Comparison of ENCODE assay signal across 9 cellular contexts in the genomic region with DNA sequence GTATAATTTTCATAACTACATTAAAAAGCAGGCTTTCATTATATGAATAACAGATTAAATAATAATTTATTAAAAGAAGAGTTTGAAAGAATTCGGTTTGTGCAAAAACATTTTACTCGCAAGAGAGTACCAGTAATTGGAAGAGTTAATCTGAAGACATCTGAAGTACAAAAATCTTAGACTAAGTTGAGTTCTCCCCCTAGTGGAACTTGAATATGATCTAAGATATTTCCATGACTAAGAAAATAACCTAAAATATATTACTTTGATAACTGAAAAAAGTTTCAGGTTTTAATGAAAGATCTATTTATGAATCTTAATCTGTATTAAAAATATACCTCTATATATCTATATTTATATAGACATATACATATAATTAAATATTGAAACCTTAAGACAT.
DNase-seq lines count a peak whose midpoint lies in the region; ATAC-seq and TF ChIP-seq lines count a peak whose summit lies in the region.
"Had no signal": no experiment of that assay in that cellular context is flagged by ENCODE, and none has a peak within 500 bp of the region (broad histone marks: within the 10 kb centered on the region; RNA-seq: fewer than 3 reads in every experiment).

No MANE protein-coding gene starts in this region.

- no peaks in the 10 kb centered on the region for H3K4me1 Mint-ChIP-seq in brain

- H3K27me3 Mint-ChIP-seq in brain = no peaks in the 10 kb centered on the region

- no peak for TF ChIP-seq EP300 in gastroesophageal sphincter (IDR thresholded peaks at IDR 0.05)

- H3K4me3 Mint-ChIP-seq in brain = no peak overlapping the region
- H3K4me3 Mint-ChIP-seq: T-helper 1 cell treated with Interleukin-12 subunit alpha and Interleukin-12 subunit beta and Interleukin-4 antibody, amounts not matched to agents 30 μg/mL and 1 μg/mL, for 36 hours had no signal

- H3K36me3 ChIP-seq in gastroesophageal sphincter (peaks cover 0 to 17% of the 10 kb centered on the region in 2 donors), Peyer's patch (no peaks in the 10 kb centered on the region)

- H3K27ac ChIP-seq in gastroesophageal sphincter = no peak overlapping the region
- H3K27ac ChIP-seq in Peyer's patch = no peak overlapping the region

- peaks cover 20% of the 10 kb centered on the region for H3K36me3 Mint-ChIP-seq in brain

- peaks cover 0 to 4% (median 2%) of the 10 kb centered on the region in 5 experiments for H3K9me3 Mint-ChIP-seq in brain

- no peak overlapping the region for H3K27ac Mint-ChIP-seq in brain
- H3K27ac Mint-ChIP-seq: T-helper 1 cell treated with Interleukin-12 subunit alpha and Interleukin-12 subunit beta and Interleukin-4 antibody, amounts not matched to agents 30 μg/mL and 1 μg/mL, for 36 hours had no signal

- H3K27me3 ChIP-seq in gastroesophageal sphincter = no peaks in the 10 kb centered on the region
- H3K27me3 ChIP-seq in Peyer's patch = no peaks in the 10 kb centered on the region

- H3K4me1 ChIP-seq in gastroesophageal sphincter = no peaks in the 10 kb centered on the region
- no peaks in the 10 kb centered on the region for H3K4me1 ChIP-seq in Peyer's patch

- H3K4me3 ChIP-seq in gastroesophageal sphincter = no peak overlapping the region
- no peak overlapping the region for H3K4me3 ChIP-seq in Peyer's patch

- TF ChIP-seq CTCF in LNCAP (IDR thresholded peaks at IDR 0.05) (peak; percentile 41; the same call in 1 of the 2 replicates), brain (conservative IDR thresholded peaks at IDR 0.05) (peak; percentile 32 to 58), gastroesophageal sphincter (IDR thresholded peaks at IDR 0.05) (peak in 1 of 4 experiments; percentile 8), Peyer's patch (IDR thresholded peaks at IDR 0.05) (peak in 3 of 6 experiments; percentile 30 to 45 (median 40))

- 29 to 34% methylated on average over 2 of the region's 2 CpGs for WGBS in gastroesophageal sphincter (ENCODE audit: low coverage in 1 of 2), 2 donors

- ATAC-seq in gastroesophageal sphincter = no peak

- no peak for TF ChIP-seq POLR2A in gastroesophageal sphincter (IDR thresholded peaks at IDR 0.05)
- no peak for TF ChIP-seq POLR2A in Peyer's patch (IDR thresholded peaks at IDR 0.05)

- H3K9me3 ChIP-seq in gastroesophageal sphincter (no peaks in the 10 kb centered on the region), Peyer's patch (no peaks in the 10 kb centered on the region)

- DNase-seq in NOMO-1 treated with DMSO at 0.1 percent for 48 hours (lab: John Stamatoyannopoulos, UW; ENCODE audit: unreplicated experiment) = peak; percentile 75
- no peak for DNase-seq in NOMO-1 treated with dmso at 0.1 percent for 144 hours (lab: John Stamatoyannopoulos, UW; ENCODE audit: unreplicated experiment)
- peak; percentile 8 for DNase-seq in pons (ENCODE audit: low spot score)
- DNase-seq in hypothalamus (lab: John Stamatoyannopoulos, UW) = no peak
- DNase-seq in Peyer's patch = no peak

Comparison
In these comparisons a context has a peak if more than half of its experiments do, and no peak if none do; other contexts are left out.
1. DNase-seq: peak in NOMO-1 treated with DMSO at 0.1 percent for 48 hours (single experiment) and pons (single experiment); none in NOMO-1 treated with dmso at 0.1 percent for 144 hours (single experiment), hypothalamus (0 of 51) and Peyer's patch (0 of 3).